ENCODE assay signal across 26 cellular contexts in genomic region chr10:97416565-97416964, GRCh38. TPM values are rescaled to one million over a fixed set of nuclear protein-coding genes. Genes with fewer than 3 reads are reported as not detected.
A peak's percentile ranks its signal among the peaks of the same experiment; 100 is the strongest.
DNase-seq lines count a peak whose midpoint lies in the region; ATAC-seq and TF ChIP-seq lines count a peak whose summit lies in the region.
"Had no signal": no experiment of that assay in that cellular context is flagged by ENCODE, and none has a peak within 500 bp of the region (broad histone marks: within the 10 kb centered on the region; RNA-seq: fewer than 3 reads in every experiment).

No MANE protein-coding gene starts in this region.

- intact Hi-C loops in CD4-positive, alpha-beta memory T cell (cut with micrococcal nuclease): no loop called here
- intact Hi-C loops in naive thymus-derived CD4-positive, alpha-beta T cell (cut with micrococcal nuclease): no loop called here

- no peaks in the 10 kb centered on the region for H3K27me3 ChIP-seq in BLaER1 treated with 17β-estradiol and CSF1 and Interleukin-3, amounts not matched to agents 10 nM and 100 nM
- no peaks in the 10 kb centered on the region for H3K27me3 ChIP-seq in CD4-positive, alpha-beta memory T cell (ENCODE audit: insufficient read depth, low read length)
- no peaks in the 10 kb centered on the region for H3K27me3 ChIP-seq in naive thymus-derived CD4-positive, alpha-beta T cell (ENCODE audit: control insufficient read depth in 2 of 2, insufficient read depth in 2 of 2, low read length in 2 of 2)
- H3K27me3 ChIP-seq in MM.1S (replicated peaks; ENCODE audit: insufficient read depth, low read length): no peaks in the 10 kb centered on the region
- H3K27me3 ChIP-seq: cardiac muscle cell, dorsolateral prefrontal cortex, foreskin keratinocyte, upper lobe of right lung had no signal

- 0 out of 22 replicates have a peak overlapping the region, but pooled peaks of 1 of the 11 experiments have one; percentile 9 for H3K9ac ChIP-seq in BLaER1 treated with 17β-estradiol and CSF1 and Interleukin-3, amounts not matched to agents 10 nM and 100 nM
- H3K9ac ChIP-seq in MM.1S (ENCODE audit: low read length): no peak overlapping the region
- H3K9ac ChIP-seq: parathyroid adenoma had no signal

- DNase-seq in CD4-positive, alpha-beta memory T cell: no peak
- no peak for DNase-seq in activated CD4-positive, alpha-beta memory T cell treated with anti-CD3 and anti-CD28 coated beads, Interleukin-2, amount 10 ng/mL, durations not matched to agents 7 days and 5 days
- DNase-seq in naive thymus-derived CD4-positive, alpha-beta T cell: no peak
- DNase-seq in MM.1S: no peak
- DNase-seq in GM20000 (ENCODE audit: low spot score): no peak
- DNase-seq: activated CD4-positive, CD25-positive, alpha-beta regulatory T cell; amygdala; dorsolateral prefrontal cortex; foreskin keratinocyte; H7; hippocampal formation; islet precursor cell; lower lobe of right lung; NCI-H187; NCI-H2227 treated with DMSO at 0.1 percent for 48 hours; PC-3; SIG-M5; upper lobe of right lung had no signal

- H3K27ac ChIP-seq in BLaER1 treated with 17β-estradiol and CSF1 and Interleukin-3, amounts not matched to agents 10 nM and 100 nM: peak overlapping the region in 2 of 11 experiments; percentile 15 to 21; a peak in 1 of 22 replicates
- H3K27ac ChIP-seq in CD4-positive, alpha-beta memory T cell (ENCODE audit: low read depth, low read length): no peak overlapping the region
- peak overlapping the region; percentile 59 for H3K27ac ChIP-seq in naive thymus-derived CD4-positive, alpha-beta T cell (ENCODE audit: low read depth, low read length)
- no peak overlapping the region for H3K27ac ChIP-seq in MM.1S (ENCODE audit: low read length)
- H3K27ac ChIP-seq: cardiac muscle cell, dorsolateral prefrontal cortex, foreskin keratinocyte, HL-60, lower lobe of right lung, parathyroid adenoma, upper lobe of right lung had no signal

- H3K9me2 ChIP-seq in MM.1S (replicated peaks; ENCODE audit: insufficient read depth, low read length): no peaks in the 10 kb centered on the region

- H3F3A ChIP-seq in MM.1S (ENCODE audit: insufficient read depth, low read length): peaks cover 27% of the 10 kb centered on the region

- no peaks in the 10 kb centered on the region for H3K79me2 ChIP-seq in MM.1S (ENCODE audit: low read length)
- H3K79me2 ChIP-seq: parathyroid adenoma had no signal

- H3K4me2 ChIP-seq in BLaER1 treated with 17β-estradiol and CSF1 and Interleukin-3, amounts not matched to agents 10 nM and 100 nM: peak overlapping the region in 10 of 11 experiments; percentile 43 to 74 (median 58); a peak in 19 of 22 replicates
- H3K4me2 ChIP-seq in MM.1S (ENCODE audit: low read depth, low read length): no peak overlapping the region

- no peaks in the 10 kb centered on the region for H3K36me3 ChIP-seq in BLaER1 treated with 17β-estradiol and CSF1 and Interleukin-3, amounts not matched to agents 10 nM and 100 nM
- no peaks in the 10 kb centered on the region for H3K36me3 ChIP-seq in CD4-positive, alpha-beta memory T cell (ENCODE audit: insufficient read depth, low read length)
- H3K36me3 ChIP-seq in naive thymus-derived CD4-positive, alpha-beta T cell (ENCODE audit: control insufficient read depth in 2 of 3, insufficient read depth in 3 of 3, low read length in 3 of 3): no peaks in the 10 kb centered on the region
- H3K36me3 ChIP-seq in MM.1S (replicated peaks; ENCODE audit: insufficient read depth, low read length): no peaks in the 10 kb centered on the region
- H3K36me3 ChIP-seq: cardiac muscle cell, lower lobe of right lung, upper lobe of right lung had no signal

- H3K27me3 Mint-ChIP-seq in CD4-positive, alpha-beta memory T cell: no peaks in the 10 kb centered on the region
- no peaks in the 10 kb centered on the region for H3K27me3 Mint-ChIP-seq in activated CD4-positive, alpha-beta memory T cell treated with anti-CD3 and anti-CD28 coated beads, Interleukin-2, amount 10 ng/mL, durations not matched to agents 7 days and 5 days
- no peaks in the 10 kb centered on the region for H3K27me3 Mint-ChIP-seq in naive thymus-derived CD4-positive, alpha-beta T cell
- H3K27me3 Mint-ChIP-seq: IgD-negative memory B cell had no signal

- H3K4me3 Mint-ChIP-seq in CD4-positive, alpha-beta memory T cell: peak overlapping the region in 4 of 8 donors; percentile 48 to 73 (median 67)
- no peak overlapping the region for H3K4me3 Mint-ChIP-seq in activated CD4-positive, alpha-beta memory T cell treated with anti-CD3 and anti-CD28 coated beads, Interleukin-2, amount 10 ng/mL, durations not matched to agents 7 days and 5 days
- peak overlapping the region in 9 of 10 donors; percentile 39 to 78 (median 61) for H3K4me3 Mint-ChIP-seq in naive thymus-derived CD4-positive, alpha-beta T cell

- H3K9me3 ChIP-seq in BLaER1 treated with 17β-estradiol and CSF1 and Interleukin-3, amounts not matched to agents 10 nM and 100 nM (replicated peaks in 1 of 11): no peaks in the 10 kb centered on the region
- no peaks in the 10 kb centered on the region for H3K9me3 ChIP-seq in CD4-positive, alpha-beta memory T cell (ENCODE audit: control insufficient read depth in 1 of 2, low read length in 2 of 2)
- no peaks in the 10 kb centered on the region for H3K9me3 ChIP-seq in naive thymus-derived CD4-positive, alpha-beta T cell (ENCODE audit: control insufficient read depth in 2 of 3, low read length in 3 of 3)
- no peaks in the 10 kb centered on the region for H3K9me3 ChIP-seq in MM.1S (replicated peaks; ENCODE audit: insufficient read depth, low read length)
- H3K9me3 ChIP-seq: lower lobe of right lung, upper lobe of right lung had no signal

- peak overlapping the region; percentile 52 to 93 (median 85) for H3K27ac Mint-ChIP-seq in CD4-positive, alpha-beta memory T cell
- peak overlapping the region; percentile 72 for H3K27ac Mint-ChIP-seq in activated CD4-positive, alpha-beta memory T cell treated with anti-CD3 and anti-CD28 coated beads, Interleukin-2, amount 10 ng/mL, durations not matched to agents 7 days and 5 days
- peak overlapping the region; percentile 67 to 87 (median 84) for H3K27ac Mint-ChIP-seq in naive thymus-derived CD4-positive, alpha-beta T cell

- no peak overlapping the region for H2AFZ ChIP-seq in MM.1S (ENCODE audit: low read length)
- H2AFZ ChIP-seq: parathyroid adenoma had no signal

- CTCF ChIA-PET in CD4-positive, alpha-beta memory T cell (lab: Charles Lee; ENCODE audit: partially characterized antibody): no interaction called here
- CTCF ChIA-PET in activated CD4-positive, alpha-beta memory T cell treated with anti-CD3 and anti-CD28 coated beads, Interleukin-2, amount 10 ng/mL, durations not matched to agents 7 days and 5 days (lab: Charles Lee): interaction anchor here (1.5 to 8.4 kb wide), 2 partner anchors 11 to 14 kb away, joined by 5 to 68 read pairs; partner anchors contain the start of gene RRP12
- CTCF ChIA-PET in naive thymus-derived CD4-positive, alpha-beta T cell (lab: Charles Lee): interaction anchor here (0.7 to 1.1 kb wide), 2 partner anchors 26 to 38 kb away, joined by 3 read pairs; no protein-coding TSS in a partner anchor

- peaks cover 28 to 62% (median 45%) of the 10 kb centered on the region in 4 donors for H3K4me1 Mint-ChIP-seq in CD4-positive, alpha-beta memory T cell
- peaks cover 73% of the 10 kb centered on the region for H3K4me1 Mint-ChIP-seq in activated CD4-positive, alpha-beta memory T cell treated with anti-CD3 and anti-CD28 coated beads, Interleukin-2, amount 10 ng/mL, durations not matched to agents 7 days and 5 days
- peaks cover 38 to 62% (median 59%) of the 10 kb centered on the region in 7 donors for H3K4me1 Mint-ChIP-seq in naive thymus-derived CD4-positive, alpha-beta T cell

- no peak for ATAC-seq in naive thymus-derived CD4-positive, alpha-beta T cell
- ATAC-seq in HG02981 (IDR thresholded peaks at IDR 0.05; ENCODE audit: unreplicated experiment) (no peak), GM18520 (IDR thresholded peaks at IDR 0.05; ENCODE audit: unreplicated experiment) (no peak)
- ATAC-seq: foreskin keratinocyte, lower lobe of right lung, PC-3, sciatic nerve, upper lobe of right lung had no signal

- H3K9me3 Mint-ChIP-seq in CD4-positive, alpha-beta memory T cell: no peaks in the 10 kb centered on the region
- no peaks in the 10 kb centered on the region for H3K9me3 Mint-ChIP-seq in activated CD4-positive, alpha-beta memory T cell treated with anti-CD3 and anti-CD28 coated beads, Interleukin-2, amount 10 ng/mL, durations not matched to agents 7 days and 5 days
- no peaks in the 10 kb centered on the region for H3K9me3 Mint-ChIP-seq in naive thymus-derived CD4-positive, alpha-beta T cell
- H3K9me3 Mint-ChIP-seq: IgD-negative memory B cell had no signal

- POLR2A ChIA-PET in CD4-positive, alpha-beta memory T cell (lab: Charles Lee; ENCODE audit: partially characterized antibody): no interaction called here
- POLR2A ChIA-PET in activated CD4-positive, alpha-beta memory T cell treated with anti-CD3 and anti-CD28 coated beads, Interleukin-2, amount 10 ng/mL, durations not matched to agents 7 days and 5 days (lab: Charles Lee): interaction anchor here (4.4 kb wide), 1 partner anchor 12 kb away, joined by 37 read pairs; no protein-coding TSS in a partner anchor
- POLR2A ChIA-PET in naive thymus-derived CD4-positive, alpha-beta T cell (lab: Charles Lee): interaction anchor here (0.9 kb wide), 1 partner anchor 16 kb away, joined by 3 read pairs; the partner anchor contains the start of gene RRP12

- no peak overlapping the region for H3K4me3 ChIP-seq in BLaER1 treated with 17β-estradiol and CSF1 and Interleukin-3, amounts not matched to agents 10 nM and 100 nM
- no peak overlapping the region for H3K4me3 ChIP-seq in CD4-positive, alpha-beta memory T cell (ENCODE audit: low read length in 2 of 2)
- H3K4me3 ChIP-seq in naive thymus-derived CD4-positive, alpha-beta T cell (ENCODE audit: low read length): no peak overlapping the region
- no peak overlapping the region for H3K4me3 ChIP-seq in MM.1S (ENCODE audit: low read length)
- H3K4me3 ChIP-seq: cardiac muscle cell, dorsolateral prefrontal cortex, lower lobe of right lung, upper lobe of right lung had no signal

- peaks cover 0 to 1% of the 10 kb centered on the region in 2 donors for H3K36me3 Mint-ChIP-seq in CD4-positive, alpha-beta memory T cell
- peaks cover 2% of the 10 kb centered on the region for H3K36me3 Mint-ChIP-seq in activated CD4-positive, alpha-beta memory T cell treated with anti-CD3 and anti-CD28 coated beads, Interleukin-2, amount 10 ng/mL, durations not matched to agents 7 days and 5 days (ENCODE audit: low read depth)
- no peaks in the 10 kb centered on the region for H3K36me3 Mint-ChIP-seq in naive thymus-derived CD4-positive, alpha-beta T cell
- H3K36me3 Mint-ChIP-seq: IgD-negative memory B cell had no signal

- TF ChIP-seq CTCF in MM.1S (IDR thresholded peaks at IDR 0.05; ENCODE audit: low read length) (no peak), GM20000 (IDR thresholded peaks at IDR 0.05; ENCODE audit: extremely low read depth, missing control alignments) (no peak)

- no peaks in the 10 kb centered on the region for H4K20me1 ChIP-seq in BLaER1 treated with 17β-estradiol and CSF1 and Interleukin-3, amounts not matched to agents 10 nM and 100 nM
- no peaks in the 10 kb centered on the region for H4K20me1 ChIP-seq in MM.1S (ENCODE audit: insufficient read depth, low read length)

- peaks cover 48 to 93% (median 73%) of the 10 kb centered on the region in 10 experiments for H3K4me1 ChIP-seq in BLaER1 treated with 17β-estradiol and CSF1 and Interleukin-3, amounts not matched to agents 10 nM and 100 nM
- H3K4me1 ChIP-seq in CD4-positive, alpha-beta memory T cell (ENCODE audit: insufficient read depth, low read length): peaks cover 55% of the 10 kb centered on the region
- peaks cover 26 to 38% of the 10 kb centered on the region in 2 donors for H3K4me1 ChIP-seq in naive thymus-derived CD4-positive, alpha-beta T cell (ENCODE audit: control insufficient read depth in 2 of 2, insufficient read depth in 2 of 2, low read length in 2 of 2)
- H3K4me1 ChIP-seq in MM.1S (ENCODE audit: low read length): peaks cover 24% of the 10 kb centered on the region
- H3K4me1 ChIP-seq: lower lobe of right lung, upper lobe of right lung had no signal

RNA-seq across cellular contexts. Expression of gene PGAM1, which starts 9.4 kb away (rescaled TPM):
- 100 to 1,000 TPM in 1 of 2 experiments, 10 to 100 TPM in 1; 95.7 to 102 TPM for total RNA-seq in CD4-positive, alpha-beta memory T cell
- polyA plus RNA-seq in CD4-positive, alpha-beta memory T cell: 100 to 1,000 TPM; 300 to 371 TPM
- 100 to 1,000 TPM; 509 to 514 TPM for total RNA-seq in activated CD4-positive, alpha-beta memory T cell treated with anti-CD3 and anti-CD28 coated beads, Interleukin-2, amount 10 ng/mL, durations not matched to agents 7 days and 5 days
- 100 to 1,000 TPM in 2 of 5 experiments, 10 to 100 TPM in 3; 58.5 to 536 (median 69.8) TPM for total RNA-seq in naive thymus-derived CD4-positive, alpha-beta T cell
- 100 to 1,000 TPM; 172 to 204 TPM for polyA plus RNA-seq in naive thymus-derived CD4-positive, alpha-beta T cell

RNA-seq across cellular contexts. Expression of gene RRP12, which starts 15.4 kb away (rescaled TPM):
- total RNA-seq in CD4-positive, alpha-beta memory T cell: 10 to 100 TPM; 18.2 to 20.0 TPM
- polyA plus RNA-seq in CD4-positive, alpha-beta memory T cell: 1 to 10 TPM; 6.3 to 7.7 TPM
- total RNA-seq in activated CD4-positive, alpha-beta memory T cell treated with anti-CD3 and anti-CD28 coated beads, Interleukin-2, amount 10 ng/mL, durations not matched to agents 7 days and 5 days: 10 to 100 TPM; 16.2 to 18.1 TPM
- 100 to 1,000 TPM in 1 of 5 experiments, 10 to 100 TPM in 4; 22.0 to 197 (median 32.3) TPM for total RNA-seq in naive thymus-derived CD4-positive, alpha-beta T cell
- polyA plus RNA-seq in naive thymus-derived CD4-positive, alpha-beta T cell: 10 to 100 TPM; 10.6 to 13.4 TPM

RNA-seq across cellular contexts. Expression of gene EXOSC1, which starts 29.2 kb away (rescaled TPM):
- total RNA-seq in CD4-positive, alpha-beta memory T cell: 10 to 100 TPM; 60.6 to 62.7 TPM
- 10 to 100 TPM; 93.3 to 93.7 TPM for polyA plus RNA-seq in CD4-positive, alpha-beta memory T cell
- 10 to 100 TPM; 49.3 to 49.8 TPM for total RNA-seq in activated CD4-positive, alpha-beta memory T cell treated with anti-CD3 and anti-CD28 coated beads, Interleukin-2, amount 10 ng/mL, durations not matched to agents 7 days and 5 days
- total RNA-seq in naive thymus-derived CD4-positive, alpha-beta T cell: 10 to 100 TPM; 32.6 to 65.4 (median 53.2) TPM
- 10 to 100 TPM; 69.7 to 80.3 TPM for polyA plus RNA-seq in naive thymus-derived CD4-positive, alpha-beta T cell

RNA-seq across cellular contexts. Expression of gene ZDHHC16, which starts 29.4 kb away (rescaled TPM):
- total RNA-seq in CD4-positive, alpha-beta memory T cell: 10 to 100 TPM; 29.6 to 29.7 TPM
- polyA plus RNA-seq in CD4-positive, alpha-beta memory T cell: 10 to 100 TPM; 33.9 to 52.1 TPM
- total RNA-seq in activated CD4-positive, alpha-beta memory T cell treated with anti-CD3 and anti-CD28 coated beads, Interleukin-2, amount 10 ng/mL, durations not matched to agents 7 days and 5 days: 10 to 100 TPM; 33.9 to 35.7 TPM
- total RNA-seq in naive thymus-derived CD4-positive, alpha-beta T cell: 10 to 100 TPM; 13.2 to 38.8 (median 26.8) TPM
- 10 to 100 TPM; 24.4 to 37.3 TPM for polyA plus RNA-seq in naive thymus-derived CD4-positive, alpha-beta T cell
